Comparison of ENCODE assay signal across 10 cellular contexts in the genomic region with DNA sequence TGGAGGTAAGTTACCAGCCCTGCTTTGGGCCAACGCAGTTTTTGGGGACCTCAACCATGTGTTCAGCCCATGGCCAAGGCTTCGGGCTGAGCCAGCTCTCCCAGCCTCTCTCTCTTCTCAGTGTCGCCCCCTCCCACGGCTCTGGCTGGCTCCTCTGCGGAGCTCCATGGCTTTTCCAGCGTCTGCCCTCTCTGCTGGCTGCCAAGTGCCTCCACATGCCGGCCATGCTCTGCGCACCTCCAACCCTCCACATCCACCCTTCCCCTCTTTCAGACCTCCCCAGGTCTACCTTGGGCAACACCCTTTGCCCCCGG. TPM values are rescaled to one million over a fixed set of nuclear protein-coding genes. Genes with fewer than 3 reads are reported as not detected.
DNase-seq lines count a peak whose midpoint lies in the region; ATAC-seq and TF ChIP-seq lines count a peak whose summit lies in the region.
"Had no signal": no experiment of that assay in that cellular context is flagged by ENCODE, and none has a peak within 500 bp of the region (broad histone marks: within the 10 kb centered on the region; RNA-seq: fewer than 3 reads in every experiment).

No MANE protein-coding gene starts in this region.

- ATAC-seq in stimulated activated naive CD8-positive, alpha-beta T cell treated with anti-CD3 and anti-CD28 coated beads, Interleukin-15, Interleukin-2, amounts not matched to agents 100 U/mL and 50 U/mL, for 24 hours, result no peak
- peak; percentile 2 for ATAC-seq in activated T-helper 17 cell treated with anti-CD3 and anti-CD28 coated beads, Interleukin-2, amount 50 U/mL, for 72 hours (replicated peaks)
- ATAC-seq in lower lobe of right lung, result no peak
- no peak for ATAC-seq in HG03039 (IDR thresholded peaks at IDR 0.05; ENCODE audit: unreplicated experiment)

- peak overlapping the region; percentile 25 for H3K27ac ChIP-seq in lower lobe of right lung

- in situ Hi-C loops in GM13977 (cut with MboI; ENCODE audit: low pct_unique_long_range_greater_than_20kb, low sequenced_read_pairs, unreplicated experiment), result no loop called here

- H3K36me3 Mint-ChIP-seq in stimulated activated naive CD8-positive, alpha-beta T cell treated with anti-CD3 and anti-CD28 coated beads, Interleukin-15, Interleukin-2, amounts not matched to agents 100 ng/mL and 50 ng/mL, for 24 hours (ENCODE audit: low read depth), result peaks cover 74% of the 10 kb centered on the region
- peaks cover 62% of the 10 kb centered on the region for H3K36me3 Mint-ChIP-seq in activated T-helper 17 cell treated with anti-CD3 and anti-CD28 coated beads, Interleukin-2, amount 50 U/mL, for 72 hours (ENCODE audit: low read depth)

- peak overlapping the region; percentile 90 for H3K27ac Mint-ChIP-seq in stimulated activated naive CD8-positive, alpha-beta T cell treated with anti-CD3 and anti-CD28 coated beads, Interleukin-15, Interleukin-2, amounts not matched to agents 100 ng/mL and 50 ng/mL, for 24 hours
- H3K27ac Mint-ChIP-seq in activated T-helper 17 cell treated with anti-CD3 and anti-CD28 coated beads, Interleukin-2, amount 50 U/mL, for 72 hours, result peak overlapping the region; percentile 96

- H3K9me3 ChIP-seq in lower lobe of right lung, result no peaks in the 10 kb centered on the region
- H3K9me3 ChIP-seq: breast epithelium had no signal

- intact Hi-C loops in lower lobe of right lung (cut with DNase I), result no loop called here

- peaks cover 50% of the 10 kb centered on the region for H3K4me1 ChIP-seq in lower lobe of right lung

- H3K27me3 Mint-ChIP-seq in stimulated activated naive CD8-positive, alpha-beta T cell treated with anti-CD3 and anti-CD28 coated beads, Interleukin-15, Interleukin-2, amounts not matched to agents 100 ng/mL and 50 ng/mL, for 24 hours, result no peaks in the 10 kb centered on the region
- H3K27me3 Mint-ChIP-seq in activated T-helper 17 cell treated with anti-CD3 and anti-CD28 coated beads, Interleukin-2, amount 50 U/mL, for 72 hours, result no peaks in the 10 kb centered on the region

- peaks cover 69% of the 10 kb centered on the region for H3K4me1 Mint-ChIP-seq in stimulated activated naive CD8-positive, alpha-beta T cell treated with anti-CD3 and anti-CD28 coated beads, Interleukin-15, Interleukin-2, amounts not matched to agents 100 ng/mL and 50 ng/mL, for 24 hours (ENCODE audit: low read depth)
- peaks cover 50% of the 10 kb centered on the region for H3K4me1 Mint-ChIP-seq in activated T-helper 17 cell treated with anti-CD3 and anti-CD28 coated beads, Interleukin-2, amount 50 U/mL, for 72 hours

- no peaks in the 10 kb centered on the region for H3K27me3 ChIP-seq in lower lobe of right lung (ENCODE audit: low read depth)
- H3K27me3 ChIP-seq: breast epithelium had no signal

- peak overlapping the region; percentile 80 for H3K4me3 Mint-ChIP-seq in stimulated activated naive CD8-positive, alpha-beta T cell treated with anti-CD3 and anti-CD28 coated beads, Interleukin-15, Interleukin-2, amounts not matched to agents 100 ng/mL and 50 ng/mL, for 24 hours
- peak overlapping the region; percentile 98 for H3K4me3 Mint-ChIP-seq in activated T-helper 17 cell treated with anti-CD3 and anti-CD28 coated beads, Interleukin-2, amount 50 U/mL, for 72 hours

- H3K4me3 ChIP-seq in lower lobe of right lung, result peak overlapping the region; percentile 20
- H3K4me3 ChIP-seq: breast epithelium had no signal

- no peaks in the 10 kb centered on the region for H3K9me3 Mint-ChIP-seq in stimulated activated naive CD8-positive, alpha-beta T cell treated with anti-CD3 and anti-CD28 coated beads, Interleukin-15, Interleukin-2, amounts not matched to agents 100 ng/mL and 50 ng/mL, for 24 hours
- H3K9me3 Mint-ChIP-seq in activated T-helper 17 cell treated with anti-CD3 and anti-CD28 coated beads, Interleukin-2, amount 50 U/mL, for 72 hours, result no peaks in the 10 kb centered on the region

- no peak for DNase-seq in stimulated activated naive CD8-positive, alpha-beta T cell treated with anti-CD3 and anti-CD28 coated beads, Interleukin-15, Interleukin-2, amounts not matched to agents 100 U/mL and 50 U/mL, for 24 hours
- DNase-seq in lower lobe of right lung (no peak), SK-N-DZ (ENCODE audit: low spot score) (no peak), GM13977 (ENCODE audit: low spot score) (no peak), AG08395 (ENCODE audit: low spot score) (no peak)
- DNase-seq: NCI-H1092 treated with DMSO at 0.1 percent for 48 hours had no signal

- TF ChIP-seq CTCF in lower lobe of right lung (IDR thresholded peaks at IDR 0.05), result no peak
- no peak for TF ChIP-seq CTCF in GM13977 (IDR thresholded peaks at IDR 0.05; ENCODE audit: extremely low read depth, insufficient read depth, missing control alignments)

- peaks cover 8% of the 10 kb centered on the region for H3K36me3 ChIP-seq in lower lobe of right lung
- H3K36me3 ChIP-seq: breast epithelium had no signal

RNA-seq across cellular contexts. Expression of a gene that starts 23.2 kb away (rescaled TPM):
- total RNA-seq in activated T-helper 17 cell treated with anti-CD3 and anti-CD28 coated beads, Interleukin-2, amount 50 U/mL, for 72 hours, result 100 to 1,000 TPM; 250 to 505 TPM
- 221 TPM for total RNA-seq in lower lobe of right lung
- 5.3 and 6.3 TPM in 2 replicates for polyA plus RNA-seq in SK-N-DZ (2014; cell fraction: cytosol; rRNA removed)
- polyA plus RNA-seq in SK-N-DZ (2014; cell fraction: nucleus; rRNA removed), result 1.8 and 2.8 TPM in 2 replicates

RNA-seq across cellular contexts. Expression of a gene that starts 53.6 kb away (rescaled TPM):
- 10 to 100 TPM; 52.3 to 65.5 TPM for total RNA-seq in activated T-helper 17 cell treated with anti-CD3 and anti-CD28 coated beads, Interleukin-2, amount 50 U/mL, for 72 hours
- 53.0 TPM for total RNA-seq in lower lobe of right lung
- polyA plus RNA-seq in SK-N-DZ (2014; cell fraction: cytosol; rRNA removed), result 2.6 and 4.0 TPM in 2 replicates
- polyA plus RNA-seq in SK-N-DZ (2014; cell fraction: nucleus; rRNA removed), result 4.2 and 7.4 TPM in 2 replicates
